Comparison of ENCODE assay signal across 18 cellular contexts in genomic region chr20:43926287-43926686, GRCh38. TPM values are rescaled to one million over a fixed set of nuclear protein-coding genes. Genes with fewer than 3 reads are reported as not detected.
DNase-seq lines count a peak whose midpoint lies in the region; ATAC-seq lines count a peak whose summit lies in the region.
"Had no signal": no experiment of that assay in that cellular context is flagged by ENCODE, and none has a peak within 500 bp of the region (broad histone marks: within the 10 kb centered on the region; RNA-seq: fewer than 3 reads in every experiment).

No MANE protein-coding gene starts in this region.

- no peaks in the 10 kb centered on the region for H3K9me2 ChIP-seq in GM23248 (ENCODE audit: insufficient read depth)

- H3F3A ChIP-seq in GM23248 (ENCODE audit: insufficient read depth), result no peaks in the 10 kb centered on the region; the same call in 1 of the 2 replicates

- H3K27ac Mint-ChIP-seq in activated T-helper 1 cell treated with anti-CD3 and anti-CD28 coated beads, Interleukin-12 subunit alpha, Interleukin-12 subunit beta, Interleukin-2, Interleukin-4 antibody, amounts not matched to agents 30 ng/mL and 10 ng/mL and 1 ng/mL, durations not matched to agents 14 hours and 24 hours and 36 hours, result no peak overlapping the region
- H3K27ac Mint-ChIP-seq in natural killer cell treated with Interleukin-12 subunit alpha and Interleukin-12 subunit beta and Interleukin-15 and Interleukin-18, amount 100 ng/mL, for 72 hours, result no peak overlapping the region
- H3K27ac Mint-ChIP-seq: activated CD4-positive, alpha-beta T cell treated with anti-CD3 and anti-CD28 coated beads, Interleukin-2, amount 10 ng/mL, durations not matched to agents 7 days and 5 days; endodermal cell had no signal

- intact Hi-C loops in activated T-helper 1 cell treated with anti-CD3 and anti-CD28 coated beads, Interleukin-12 subunit alpha, Interleukin-12 subunit beta, Interleukin-2, Interleukin-4 antibody, amounts not matched to agents 30 ng/mL and 10 ng/mL and 1 ng/mL, durations not matched to agents 14 hours and 24 hours and 36 hours (cut with micrococcal nuclease), result loop anchor here (5.0 kb wide), 1 partner anchor 141 kb away; no protein-coding TSS in a partner anchor

- H3K36me3 Mint-ChIP-seq in activated T-cell treated with anti-CD3 and anti-CD28 coated beads, Interleukin-2, amount 50 U/mL, for 4 hours (ENCODE audit: insufficient read depth), result no peaks in the 10 kb centered on the region
- peaks cover 7% of the 10 kb centered on the region for H3K36me3 Mint-ChIP-seq in activated T-helper 1 cell treated with anti-CD3 and anti-CD28 coated beads, Interleukin-12 subunit alpha, Interleukin-12 subunit beta, Interleukin-2, Interleukin-4 antibody, amounts not matched to agents 30 ng/mL and 10 ng/mL and 1 ng/mL, durations not matched to agents 14 hours and 24 hours and 36 hours (ENCODE audit: low read depth)
- H3K36me3 Mint-ChIP-seq in natural killer cell treated with Interleukin-12 subunit alpha and Interleukin-12 subunit beta and Interleukin-15 and Interleukin-18, amount 100 ng/mL, for 72 hours, result no peaks in the 10 kb centered on the region
- H3K36me3 Mint-ChIP-seq: CD4-positive, alpha-beta memory T cell had no signal

- in situ Hi-C loops in GM23248 (cut with MboI), result no loop called here

- peaks cover 29% of the 10 kb centered on the region for H3K79me2 ChIP-seq in GM23248 (ENCODE audit: insufficient read depth)

- peak overlapping the region; percentile 46 for H3K4me2 ChIP-seq in GM23248 (ENCODE audit: unreplicated experiment)

- no peak overlapping the region for H2AFZ ChIP-seq in GM23248

- H3K4me1 Mint-ChIP-seq in activated T-cell treated with anti-CD3 and anti-CD28 coated beads, Interleukin-2, amount 50 U/mL, for 4 hours (ENCODE audit: low read depth), result peaks cover 50% of the 10 kb centered on the region
- peaks cover 56% of the 10 kb centered on the region for H3K4me1 Mint-ChIP-seq in activated T-helper 1 cell treated with anti-CD3 and anti-CD28 coated beads, Interleukin-12 subunit alpha, Interleukin-12 subunit beta, Interleukin-2, Interleukin-4 antibody, amounts not matched to agents 30 ng/mL and 10 ng/mL and 1 ng/mL, durations not matched to agents 14 hours and 24 hours and 36 hours (ENCODE audit: low read depth)
- peaks cover 39 to 40% of the 10 kb centered on the region in 2 donors for H3K4me1 Mint-ChIP-seq in natural killer cell treated with Interleukin-12 subunit alpha and Interleukin-12 subunit beta and Interleukin-15 and Interleukin-18, amount 100 ng/mL, for 72 hours (ENCODE audit: low read depth in 2 of 2)

- peak; percentile 13 for ATAC-seq in activated T-cell treated with anti-CD3 and anti-CD28 coated beads, Interleukin-2, amount 50 U/mL, for 4 hours
- no peak for ATAC-seq in natural killer cell treated with Interleukin-12 subunit alpha and Interleukin-12 subunit beta and Interleukin-15 and Interleukin-18, amount 100 ng/mL, for 72 hours
- no peak for ATAC-seq in GM21619 (IDR thresholded peaks at IDR 0.05; ENCODE audit: unreplicated experiment)
- ATAC-seq: gastroesophageal sphincter had no signal

- H3K9me3 Mint-ChIP-seq in activated T-cell treated with anti-CD3 and anti-CD28 coated beads, Interleukin-2, amount 50 U/mL, for 4 hours, result no peaks in the 10 kb centered on the region
- H3K9me3 Mint-ChIP-seq in activated T-helper 1 cell treated with anti-CD3 and anti-CD28 coated beads, Interleukin-12 subunit alpha, Interleukin-12 subunit beta, Interleukin-2, Interleukin-4 antibody, amounts not matched to agents 30 ng/mL and 10 ng/mL and 1 ng/mL, durations not matched to agents 14 hours and 24 hours and 36 hours, result no peaks in the 10 kb centered on the region
- H3K9me3 Mint-ChIP-seq in natural killer cell treated with Interleukin-12 subunit alpha and Interleukin-12 subunit beta and Interleukin-15 and Interleukin-18, amount 100 ng/mL, for 72 hours, result no peaks in the 10 kb centered on the region
- H3K9me3 Mint-ChIP-seq: activated CD4-positive, alpha-beta T cell treated with anti-CD3 and anti-CD28 coated beads, Interleukin-2, amount 10 ng/mL, durations not matched to agents 7 days and 5 days; CD4-positive, alpha-beta memory T cell; endodermal cell had no signal

- no peak for DNase-seq in activated T-cell treated with anti-CD3 and anti-CD28 coated beads, Interleukin-2, amount 50 U/mL, for 4 hours
- DNase-seq in activated T-cell treated with anti-CD3 and anti-CD28 coated beads, Interleukin-2, amount 50 U/mL, for 1 hour, result no peak
- DNase-seq in GM23248 (no peak), iPS-NIHi7 (ENCODE audit: extremely low spot score) (no peak)
- DNase-seq in activated T-helper 1 cell treated with anti-CD3 and anti-CD28 coated beads, Interleukin-12 subunit alpha, Interleukin-12 subunit beta, Interleukin-2, Interleukin-4 antibody, amounts not matched to agents 30 ng/mL and 10 ng/mL and 1 ng/mL, durations not matched to agents 14 hours and 24 hours and 36 hours (ENCODE audit: low spot score), result no peak
- no peak for DNase-seq in natural killer cell treated with Interleukin-12 subunit alpha and Interleukin-12 subunit beta and Interleukin-15 and Interleukin-18, amount 100 ng/mL, for 72 hours (ENCODE audit: low spot score)
- no peak for DNase-seq in activated CD4-positive, alpha-beta T cell treated with anti-CD3 and anti-CD28 coated beads, Interleukin-2, amount 50 U/mL, for 4 hours
- DNase-seq: activated CD4-positive, alpha-beta T cell treated with anti-CD3 and anti-CD28 coated beads, Interleukin-2, amount 10 ng/mL, durations not matched to agents 7 days and 5 days; CD4-positive, alpha-beta memory T cell; DMS53; endodermal cell; NCI-H1048; stimulated activated CD4-positive, alpha-beta T cell treated with anti-CD3 and anti-CD28 coated beads, Interleukin-1b, Interleukin-23, amount 100 ng/mL, for 48 hours had no signal

- H3K36me3 ChIP-seq in GM23248 (ENCODE audit: low read depth), result no peaks in the 10 kb centered on the region
- H3K36me3 ChIP-seq: colonic mucosa, gastroesophageal sphincter, thoracic aorta had no signal

- peaks cover 12% of the 10 kb centered on the region for H3K27me3 Mint-ChIP-seq in activated T-cell treated with anti-CD3 and anti-CD28 coated beads, Interleukin-2, amount 50 U/mL, for 4 hours (ENCODE audit: low read depth)
- peaks cover 22% of the 10 kb centered on the region for H3K27me3 Mint-ChIP-seq in activated T-helper 1 cell treated with anti-CD3 and anti-CD28 coated beads, Interleukin-12 subunit alpha, Interleukin-12 subunit beta, Interleukin-2, Interleukin-4 antibody, amounts not matched to agents 30 ng/mL and 10 ng/mL and 1 ng/mL, durations not matched to agents 14 hours and 24 hours and 36 hours (ENCODE audit: insufficient read depth)
- H3K27me3 Mint-ChIP-seq in natural killer cell treated with Interleukin-12 subunit alpha and Interleukin-12 subunit beta and Interleukin-15 and Interleukin-18, amount 100 ng/mL, for 72 hours, result peaks cover 52 to 75% of the 10 kb centered on the region in 2 donors

- no peaks in the 10 kb centered on the region for H4K20me1 ChIP-seq in GM23248 (ENCODE audit: insufficient read depth)

- 90 to 91% methylated on average over 6 of the region's 6 CpGs for WGBS in GM23248 (ENCODE audit: low coverage in 1 of 2, low lambda C conversion rate in 2 of 2, missing lambda C conversion rate in 2 of 2), 2 experiments

- H3K4me1 ChIP-seq in GM23248 (ENCODE audit: insufficient read depth), result peaks cover 14% of the 10 kb centered on the region
- H3K4me1 ChIP-seq: colonic mucosa had no signal

- no peak overlapping the region for H3K4me3 Mint-ChIP-seq in activated T-cell treated with anti-CD3 and anti-CD28 coated beads, Interleukin-2, amount 50 U/mL, for 4 hours
- peak overlapping the region; percentile 56 for H3K4me3 Mint-ChIP-seq in activated T-helper 1 cell treated with anti-CD3 and anti-CD28 coated beads, Interleukin-12 subunit alpha, Interleukin-12 subunit beta, Interleukin-2, Interleukin-4 antibody, amounts not matched to agents 30 ng/mL and 10 ng/mL and 1 ng/mL, durations not matched to agents 14 hours and 24 hours and 36 hours
- peak overlapping the region; percentile 36 for H3K4me3 Mint-ChIP-seq in natural killer cell treated with Interleukin-12 subunit alpha and Interleukin-12 subunit beta and Interleukin-15 and Interleukin-18, amount 100 ng/mL, for 72 hours
- H3K4me3 Mint-ChIP-seq: activated CD4-positive, alpha-beta T cell treated with anti-CD3 and anti-CD28 coated beads, Interleukin-2, amount 10 ng/mL, durations not matched to agents 7 days and 5 days; endodermal cell had no signal

- no peaks in the 10 kb centered on the region for H3K9me3 ChIP-seq in GM23248 (ENCODE audit: low read depth)
- H3K9me3 ChIP-seq: colonic mucosa, gastroesophageal sphincter, thoracic aorta had no signal

- H3K27ac ChIP-seq in GM23248, result no peak overlapping the region
- H3K27ac ChIP-seq: colonic mucosa, gastroesophageal sphincter, skin epidermis, thoracic aorta had no signal

- H3K9ac ChIP-seq in GM23248, result no peak overlapping the region

- H3K4me3 ChIP-seq in GM23248, result no peak overlapping the region
- H3K4me3 ChIP-seq: colonic mucosa, gastroesophageal sphincter, skin epidermis, thoracic aorta had no signal

- no peaks in the 10 kb centered on the region for H3K27me3 ChIP-seq in GM23248 (replicated peaks; ENCODE audit: insufficient read depth)
- H3K27me3 ChIP-seq: colonic mucosa, gastroesophageal sphincter had no signal

RNA-seq across cellular contexts. Expression of gene TOX2, which starts 11.6 kb away (rescaled TPM):
- total RNA-seq in activated T-cell treated with anti-CD3 and anti-CD28 coated beads, Interleukin-2, amount 50 U/mL, for 4 hours, result 1 to 10 TPM in 1 of 3 donors, under 1 TPM in 2; 0.66 to 1.1 (median 0.87) TPM
- total RNA-seq in GM23248 (2014; rRNA removed; shearing (Covaris generic)), result 0.97 and 4.3 TPM in 2 replicates
- 13.9 and 15.9 TPM in 2 replicates for polyA plus RNA-seq in GM23248 (2016; fragmentation: Nextera tagmentation; extraction: Ambion mirVana)
- 4.0 and 4.8 TPM in 2 replicates for total RNA-seq in activated T-helper 1 cell treated with anti-CD3 and anti-CD28 coated beads, Interleukin-12 subunit alpha, Interleukin-12 subunit beta, Interleukin-2, Interleukin-4 antibody, amounts not matched to agents 30 ng/mL and 10 ng/mL and 1 ng/mL, durations not matched to agents 14 hours and 24 hours and 36 hours
- 1 to 10 TPM; 4.0 to 5.6 TPM for total RNA-seq in natural killer cell treated with Interleukin-12 subunit alpha and Interleukin-12 subunit beta and Interleukin-15 and Interleukin-18, amount 100 ng/mL, for 72 hours

Comparison
In these comparisons a context has a peak if more than half of its experiments do, and no peak if none do; other contexts are left out.
1. ATAC-seq: peak in activated T-cell treated with anti-CD3 and anti-CD28 coated beads, Interleukin-2, amount 50 U/mL, for 4 hours (2 of 2); none in natural killer cell treated with Interleukin-12 subunit alpha and Interleukin-12 subunit beta and Interleukin-15 and Interleukin-18, amount 100 ng/mL, for 72 hours (0 of 2) and GM21619 (single experiment).